23 cellular contexts compared by ENCODE assay signal in the genomic region with DNA sequence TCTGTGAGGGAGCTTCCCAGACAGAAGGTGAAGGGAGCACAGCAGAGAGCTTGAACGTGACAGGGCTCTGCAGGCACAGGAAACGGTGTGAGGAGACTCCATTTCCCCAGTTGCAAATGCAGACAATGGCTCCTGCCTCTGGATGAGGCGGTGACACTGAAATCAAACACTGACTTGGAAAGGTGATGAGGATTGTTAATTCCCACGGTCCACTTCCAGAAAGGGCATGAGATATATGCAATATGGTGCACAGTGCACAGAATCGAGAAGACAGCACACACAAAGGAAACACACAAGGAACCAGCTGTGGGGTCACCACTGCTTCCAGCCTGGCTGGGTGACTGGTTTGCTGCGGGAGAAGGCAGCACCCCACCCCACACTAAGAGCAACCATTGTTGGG. TPM values are rescaled to one million over a fixed set of nuclear protein-coding genes. Genes with fewer than 3 reads are reported as not detected.
DNase-seq lines count a peak whose midpoint lies in the region; ATAC-seq, FAIRE-seq and TF ChIP-seq lines count a peak whose summit lies in the region.
"Had no signal": no experiment of that assay in that cellular context is flagged by ENCODE, and none has a peak within 500 bp of the region (broad histone marks: within the 10 kb centered on the region; RNA-seq: fewer than 3 reads in every experiment).

No MANE protein-coding gene starts in this region.

- H3K27me3 Mint-ChIP-seq in activated naive CD8-positive, alpha-beta T cell treated with anti-CD3 and anti-CD28 coated beads, Interleukin-2, amount 10 ng/mL, durations not matched to agents 7 days and 5 days, result no peaks in the 10 kb centered on the region
- H3K27me3 Mint-ChIP-seq in activated naive CD8-positive, alpha-beta T cell treated with anti-CD3 and anti-CD28 coated beads for 36 hours, result no peaks in the 10 kb centered on the region
- no peaks in the 10 kb centered on the region for H3K27me3 Mint-ChIP-seq in dendritic cell treated with granulocyte-macrophage colony-stimulating factor and Interleukin-4, amounts not matched to agents 40 ng/mL and 50 ng/mL, for 4 days
- H3K27me3 Mint-ChIP-seq in CD8-positive, alpha-beta memory T cell, result peaks cover 0 to 1% of the 10 kb centered on the region in 2 donors

- H4K20me1 ChIP-seq in Loucy (ENCODE audit: insufficient read depth, low read length, poor library complexity, severe bottlenecking), result no peaks in the 10 kb centered on the region
- H4K20me1 ChIP-seq in HepG2 (ENCODE audit: insufficient read depth, low read length), result no peaks in the 10 kb centered on the region; the same call in 1 of the 2 replicates

- ATAC-seq in activated naive CD8-positive, alpha-beta T cell treated with anti-CD3 and anti-CD28 coated beads, Interleukin-2, amount 10 ng/mL, durations not matched to agents 7 days and 5 days (ENCODE audit: low read depth), result no peak
- no peak for ATAC-seq in HepG2
- ATAC-seq: A549, SK-N-SH treated with all-trans-retinoic acid at 6 μM for 48 hours had no signal

- DNase-seq in activated naive CD8-positive, alpha-beta T cell treated with anti-CD3 and anti-CD28 coated beads, Interleukin-2, amount 10 ng/mL, durations not matched to agents 7 days and 5 days, result no peak
- no peak for DNase-seq in activated naive CD8-positive, alpha-beta T cell treated with anti-CD3 and anti-CD28 coated beads for 36 hours
- DNase-seq in D341Med (ENCODE audit: low spot score) (no peak), DMS153 treated with DMSO at 0.1 percent for 48 hours (lab: John Stamatoyannopoulos, UW; ENCODE audit: unreplicated experiment) (no peak), HepG2 (ENCODE audit: low spot score) (no peak)
- no peak for DNase-seq in CD8-positive, alpha-beta memory T cell
- DNase-seq: BE2C, DMS79, H7, KBM-7, NCI-H1092 treated with DMSO at 0.1 percent for 48 hours, NCI-H1436 treated with DMSO at 0.1 percent for 48 hours, NCI-H1930, NCI-H510A, NCI-H748 treated with DMSO at 0.1 percent for 48 hours, SIG-M5 had no signal

- H3K4me3 ChIP-seq in Loucy (ENCODE audit: low read length, poor library complexity, severe bottlenecking), result no peak overlapping the region
- no peak overlapping the region for H3K4me3 ChIP-seq in CD8-positive, alpha-beta memory T cell (ENCODE audit: low read length)
- no peak overlapping the region for H3K4me3 ChIP-seq in HepG2 (replicated peaks in 1 of 3; ENCODE audit: insufficient read depth in 1 of 3, low read depth in 2 of 3, low read length in 3 of 3)
- H3K4me3 ChIP-seq: A549 had no signal

- H3K4me2 ChIP-seq in Loucy (ENCODE audit: low read depth, low read length, poor library complexity, severe bottlenecking) (no peak overlapping the region), HepG2 (ENCODE audit: low read depth, low read length) (no peak overlapping the region)
- H3K4me2 ChIP-seq: A549 had no signal

- peaks cover 28% of the 10 kb centered on the region for H3K4me1 Mint-ChIP-seq in activated naive CD8-positive, alpha-beta T cell treated with anti-CD3 and anti-CD28 coated beads, Interleukin-2, amount 10 ng/mL, durations not matched to agents 7 days and 5 days
- peaks cover 52% of the 10 kb centered on the region for H3K4me1 Mint-ChIP-seq in activated naive CD8-positive, alpha-beta T cell treated with anti-CD3 and anti-CD28 coated beads for 36 hours
- H3K4me1 Mint-ChIP-seq in dendritic cell treated with granulocyte-macrophage colony-stimulating factor and Interleukin-4, amounts not matched to agents 40 ng/mL and 50 ng/mL, for 4 days (ENCODE audit: low read depth), result peaks cover 2% of the 10 kb centered on the region
- peaks cover 12 to 18% (median 17%) of the 10 kb centered on the region in 3 donors for H3K4me1 Mint-ChIP-seq in CD8-positive, alpha-beta memory T cell

- H3K9me3 ChIP-seq in Loucy (ENCODE audit: insufficient read depth, low read depth, low read length) (no peaks in the 10 kb centered on the region), HepG2 (ENCODE audit: low read length) (no peaks in the 10 kb centered on the region)
- no peaks in the 10 kb centered on the region for H3K9me3 ChIP-seq in CD8-positive, alpha-beta memory T cell (ENCODE audit: low read length)
- H3K9me3 ChIP-seq: A549, BE2C had no signal

- CTCF ChIA-PET in CD8-positive, alpha-beta memory T cell (lab: Charles Lee), result no interaction called here
- CTCF ChIA-PET in HepG2 (lab: Yijun Ruan, JAX; ENCODE audit: low intra/inter-chr PET ratio, low total read pairs), result no interaction called here

- H3K27me3 ChIP-seq in Loucy (ENCODE audit: insufficient read depth, low read length, poor library complexity, severe bottlenecking) (no peaks in the 10 kb centered on the region), HepG2 (ENCODE audit: control insufficient read depth in 1 of 2, insufficient read depth in 2 of 2, low read length in 2 of 2) (no peaks in the 10 kb centered on the region)
- H3K27me3 ChIP-seq in CD8-positive, alpha-beta memory T cell (ENCODE audit: insufficient read depth, low read length, poor library complexity, severe bottlenecking), result no peaks in the 10 kb centered on the region
- H3K27me3 ChIP-seq: BE2C had no signal

- no TSS peak for BruUV-seq in HepG2 (replicated peaks; lab: Mats Ljungman, UMichigan)

- H3K9me2 ChIP-seq in Loucy (replicated peaks; ENCODE audit: low read depth, low read length), result no peaks in the 10 kb centered on the region

- 93% methylated on average over 6 of the region's 6 CpGs for WGBS in HepG2 (ENCODE audit: low lambda C conversion rate)

- in situ Hi-C loops in HepG2 (cut with HindIII; ENCODE audit: extremely low pct_ligation_motif_present, low pct_unique_long_range_greater_than_20kb), result no loop called here

- no peak for TF ChIP-seq CTCF in Loucy (conservative IDR thresholded peaks at IDR 0.05; ENCODE audit: low read length)
- no peak for TF ChIP-seq CTCF in HepG2 (CRISPR knock-in tag; IDR thresholded peaks at IDR 0.05)

- intact Hi-C loops in dendritic cell treated with granulocyte-macrophage colony-stimulating factor and Interleukin-4, amounts not matched to agents 40 ng/mL and 50 ng/mL, for 4 days (cut with micrococcal nuclease), result no loop called here
- intact Hi-C loops in HepG2 (cut with micrococcal nuclease; ENCODE audit: unreplicated experiment), result no loop called here

- no peak for TF ChIP-seq POLR2A in HepG2 (IDR thresholded peaks at IDR 0.05; ENCODE audit: insufficient read depth in 1 of 2, low read depth in 2 of 2, low read length in 2 of 2)

- no peak for TF ChIP-seq RAD21 in HepG2 (CRISPR knock-in tag; IDR thresholded peaks at IDR 0.05)

- peak overlapping the region; percentile 74 for H3K27ac Mint-ChIP-seq in activated naive CD8-positive, alpha-beta T cell treated with anti-CD3 and anti-CD28 coated beads, Interleukin-2, amount 10 ng/mL, durations not matched to agents 7 days and 5 days
- no peak overlapping the region for H3K27ac Mint-ChIP-seq in activated naive CD8-positive, alpha-beta T cell treated with anti-CD3 and anti-CD28 coated beads for 36 hours
- peak overlapping the region; percentile 21 for H3K27ac Mint-ChIP-seq in dendritic cell treated with granulocyte-macrophage colony-stimulating factor and Interleukin-4, amounts not matched to agents 40 ng/mL and 50 ng/mL, for 4 days
- H3K27ac Mint-ChIP-seq in CD8-positive, alpha-beta memory T cell, result peak overlapping the region in 4 of 8 donors; percentile 60 to 73 (median 71)

- H3K36me3 ChIP-seq in Loucy (ENCODE audit: insufficient read depth, low read length) (no peaks in the 10 kb centered on the region), HepG2 (replicated peaks in 1 of 2; ENCODE audit: control insufficient read depth in 1 of 2, insufficient read depth in 2 of 2, low read length in 2 of 2) (peaks cover 6 to 41% of the 10 kb centered on the region in 2 experiments)
- peaks cover 34% of the 10 kb centered on the region for H3K36me3 ChIP-seq in CD8-positive, alpha-beta memory T cell (ENCODE audit: insufficient read depth, low read length)
- H3K36me3 ChIP-seq: BE2C had no signal

- no peak overlapping the region for H3K27ac ChIP-seq in CD8-positive, alpha-beta memory T cell (ENCODE audit: low read depth, low read length)
- H3K27ac ChIP-seq in HepG2 (ENCODE audit: extremely low read length, insufficient read depth, low read length), result no peak overlapping the region
- H3K27ac ChIP-seq: A549, HL-60, RWPE1 had no signal

- no peaks in the 10 kb centered on the region for H3K9me3 Mint-ChIP-seq in activated naive CD8-positive, alpha-beta T cell treated with anti-CD3 and anti-CD28 coated beads, Interleukin-2, amount 10 ng/mL, durations not matched to agents 7 days and 5 days
- H3K9me3 Mint-ChIP-seq in activated naive CD8-positive, alpha-beta T cell treated with anti-CD3 and anti-CD28 coated beads for 36 hours, result no peaks in the 10 kb centered on the region
- no peaks in the 10 kb centered on the region for H3K9me3 Mint-ChIP-seq in dendritic cell treated with granulocyte-macrophage colony-stimulating factor and Interleukin-4, amounts not matched to agents 40 ng/mL and 50 ng/mL, for 4 days
- H3K9me3 Mint-ChIP-seq in CD8-positive, alpha-beta memory T cell, result no peaks in the 10 kb centered on the region

- no peaks in the 10 kb centered on the region for H3K79me2 ChIP-seq in Loucy (ENCODE audit: insufficient read depth, low read length)
- no peaks in the 10 kb centered on the region for H3K79me2 ChIP-seq in HepG2 (ENCODE audit: insufficient read depth, low read length)

- FAIRE-seq in HepG2 (lab: Jason Lieb, UNC), result no peak
- FAIRE-seq: A549 had no signal

- H3K4me3 Mint-ChIP-seq in activated naive CD8-positive, alpha-beta T cell treated with anti-CD3 and anti-CD28 coated beads, Interleukin-2, amount 10 ng/mL, durations not matched to agents 7 days and 5 days, result no peak overlapping the region
- H3K4me3 Mint-ChIP-seq in activated naive CD8-positive, alpha-beta T cell treated with anti-CD3 and anti-CD28 coated beads for 36 hours, result no peak overlapping the region
- no peak overlapping the region for H3K4me3 Mint-ChIP-seq in dendritic cell treated with granulocyte-macrophage colony-stimulating factor and Interleukin-4, amounts not matched to agents 40 ng/mL and 50 ng/mL, for 4 days
- no peak overlapping the region for H3K4me3 Mint-ChIP-seq in CD8-positive, alpha-beta memory T cell

- POLR2A ChIA-PET in activated naive CD8-positive, alpha-beta T cell treated with anti-CD3 and anti-CD28 coated beads, Interleukin-2, amount 10 ng/mL, durations not matched to agents 7 days and 5 days (lab: Charles Lee), result no interaction called here
- POLR2A ChIA-PET in CD8-positive, alpha-beta memory T cell (lab: Charles Lee), result no interaction called here
- POLR2A ChIA-PET in HepG2 (lab: Yijun Ruan, JAX), result no interaction called here

- H2AFZ ChIP-seq in Loucy (ENCODE audit: low read length), result no peak overlapping the region
- H2AFZ ChIP-seq in HepG2 (ENCODE audit: low read length), result no peak overlapping the region

- TF ChIP-seq EP300 in HepG2 (IDR thresholded peaks at IDR 0.05; ENCODE audit: low read depth in 2 of 2, low read length in 2 of 2) (no peak), HepG2 (CRISPR knock-in tag; IDR thresholded peaks at IDR 0.05; ENCODE audit: borderline replicate concordance) (no peak)

- H3K4me1 ChIP-seq in Loucy (ENCODE audit: insufficient read depth, low read length, poor library complexity, severe bottlenecking), result peaks cover 69% of the 10 kb centered on the region
- H3K4me1 ChIP-seq in CD8-positive, alpha-beta memory T cell (ENCODE audit: insufficient read depth, low read length), result peaks cover 2% of the 10 kb centered on the region
- peaks cover 5% of the 10 kb centered on the region for H3K4me1 ChIP-seq in HepG2 (ENCODE audit: insufficient read depth, low read length)
- H3K4me1 ChIP-seq: A549 had no signal

- H3K9ac ChIP-seq in Loucy (ENCODE audit: low read depth, low read length, poor library complexity, severe bottlenecking) (peak overlapping the region; percentile 63), HepG2 (ENCODE audit: insufficient read depth, low read depth, low read length) (no peak overlapping the region)

- peaks cover 44% of the 10 kb centered on the region for H3K36me3 Mint-ChIP-seq in activated naive CD8-positive, alpha-beta T cell treated with anti-CD3 and anti-CD28 coated beads, Interleukin-2, amount 10 ng/mL, durations not matched to agents 7 days and 5 days
- H3K36me3 Mint-ChIP-seq in activated naive CD8-positive, alpha-beta T cell treated with anti-CD3 and anti-CD28 coated beads for 36 hours, result peaks cover 41% of the 10 kb centered on the region
- peaks cover 93% of the 10 kb centered on the region for H3K36me3 Mint-ChIP-seq in dendritic cell treated with granulocyte-macrophage colony-stimulating factor and Interleukin-4, amounts not matched to agents 40 ng/mL and 50 ng/mL, for 4 days (ENCODE audit: low read depth)
- H3K36me3 Mint-ChIP-seq in CD8-positive, alpha-beta memory T cell, result peaks cover 12 to 70% (median 20%) of the 10 kb centered on the region in 3 donors

- H3F3A ChIP-seq in Loucy (ENCODE audit: low read depth), result no peaks in the 10 kb centered on the region

RNA-seq across cellular contexts. Expression of a gene that starts 42.0 kb away (rescaled TPM):
- 10 to 100 TPM; 79.0 to 79.1 TPM for total RNA-seq in activated naive CD8-positive, alpha-beta T cell treated with anti-CD3 and anti-CD28 coated beads, Interleukin-2, amount 10 ng/mL, durations not matched to agents 7 days and 5 days
- total RNA-seq in activated naive CD8-positive, alpha-beta T cell treated with anti-CD3 and anti-CD28 coated beads for 36 hours, result 10 to 100 TPM; 38.0 to 38.8 TPM
- total RNA-seq in CD8-positive, alpha-beta memory T cell, result 10 to 100 TPM; 37.6 to 39.7 TPM
- 4.3 TPM for polyA plus RNA-seq in CD8-positive, alpha-beta memory T cell
- 7.8 and 9.0 TPM in 2 replicates for total RNA-seq in HepG2 (2016; rRNA removed; fragmentation: Illumina TruSeq; extraction: Trizol)
- total RNA-seq in HepG2 (2016; cell fraction: cytosol; rRNA removed; fragmentation: Illumina TruSeq; extraction: Trizol; ENCODE audit: low read depth), result 2.1 and 2.5 TPM in 2 replicates
- 6.6 and 8.6 TPM in 2 replicates for total RNA-seq in HepG2 (2016; cell fraction: insoluble cytoplasmic fraction; rRNA removed; fragmentation: Illumina TruSeq; extraction: Trizol)
- total RNA-seq in HepG2 (2016; cell fraction: membrane; rRNA removed; fragmentation: Illumina TruSeq; extraction: Trizol), result 2.8 and 3.5 TPM in 2 replicates
- total RNA-seq in HepG2 (2016; cell fraction: nucleus; rRNA removed; fragmentation: Illumina TruSeq; extraction: Trizol), result 14.8 and 16.4 TPM in 2 replicates
- polyA plus RNA-seq in HepG2 (2011; rRNA removed), result 8.0 and 9.3 TPM in 2 replicates
- 3.1 and 3.2 TPM in 2 replicates for polyA plus RNA-seq in HepG2 (2011; cell fraction: cytosol; rRNA removed)
- 32.7 and 44.3 TPM in 2 replicates for polyA plus RNA-seq in HepG2 (2011; cell fraction: nucleus; rRNA removed)
- 3.7 and 4.9 TPM in 2 replicates for polyA plus RNA-seq in HepG2 (2012)
- 0.24 and 0.25 TPM in 2 replicates for polyA plus RNA-seq in HepG2 (2016; cell fraction: cytosol; fragmentation: Illumina TruSeq; extraction: Trizol; ENCODE audit: low read depth)
- polyA plus RNA-seq in HepG2 (2016; cell fraction: insoluble cytoplasmic fraction; fragmentation: Illumina TruSeq; extraction: Trizol; ENCODE audit: low read depth), result 2.0 and 2.7 TPM in 2 replicates
- 0.50 and 0.55 TPM in 2 replicates for polyA plus RNA-seq in HepG2 (2016; cell fraction: membrane; fragmentation: Illumina TruSeq; extraction: Trizol; ENCODE audit: low read depth)
- 10.7 and 10.9 TPM in 2 replicates for polyA plus RNA-seq in HepG2 (2016; cell fraction: nucleus; fragmentation: Illumina TruSeq; extraction: Trizol; ENCODE audit: insufficient read depth, low read depth)
- polyA minus RNA-seq in HepG2 (2011; rRNA and poly(A)+ RNA removed; ENCODE audit: low replicate concordance), result 0.72 and 21.2 TPM in 2 replicates
- 6.8 and 8.6 TPM in 2 replicates for polyA minus RNA-seq in HepG2 (2011; cell fraction: cytosol; rRNA and poly(A)+ RNA removed)
- polyA minus RNA-seq in HepG2 (2011; cell fraction: nucleus; rRNA and poly(A)+ RNA removed), result 43.0 and 46.7 TPM in 2 replicates
- total RNA-seq: HT-29 had no signal
